ENCODE assay signal across 40 cellular contexts in the genomic region with DNA sequence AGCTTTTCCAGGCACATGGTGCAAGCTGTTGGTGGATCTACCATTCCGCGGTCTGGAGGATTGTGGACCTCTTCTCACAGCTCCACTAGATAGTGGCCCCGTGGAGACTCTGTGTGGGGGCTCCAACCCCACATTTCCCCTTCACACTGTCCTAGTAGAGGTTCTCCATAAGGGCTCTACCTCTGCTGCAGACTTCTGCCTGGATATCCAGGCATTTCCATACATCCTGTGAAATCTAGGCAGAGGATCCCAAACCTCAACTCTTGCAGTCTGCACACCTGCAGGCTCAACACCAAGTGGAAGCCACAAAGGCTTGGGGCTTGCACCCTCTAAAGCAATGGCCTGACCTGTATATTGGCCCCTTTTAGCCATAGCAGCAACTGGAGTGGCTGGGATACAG.
"Had no signal": no experiment of that assay in that cellular context is flagged by ENCODE, and none has a peak within 500 bp of the region (broad histone marks: within the 10 kb centered on the region; RNA-seq: fewer than 3 reads in every experiment).

No MANE protein-coding gene starts in this region.

- H3K9me3 Mint-ChIP-seq: activated naive CD4-positive, alpha-beta T cell treated with anti-CD3 and anti-CD28 coated beads for 36 hours; activated naive CD4-positive, alpha-beta T cell treated with anti-CD3 and anti-CD28 coated beads, Interleukin-2, amount 10 ng/mL, durations not matched to agents 7 days and 5 days; activated naive CD4-positive, alpha-beta T cell treated with anti-CD3 and anti-CD28 coated beads, Interleukin-2, amount 50 U/mL, for 24 hours; activated naive CD8-positive, alpha-beta T cell treated with anti-CD3 and anti-CD28 coated beads for 36 hours; activated naive CD8-positive, alpha-beta T cell treated with anti-CD3 and anti-CD28 coated beads, Interleukin-2, amount 10 ng/mL, durations not matched to agents 7 days and 5 days; activated naive CD8-positive, alpha-beta T cell treated with anti-CD3 and anti-CD28 coated beads, Interleukin-2, amount 50 U/mL, for 24 hours; activated T-cell treated with anti-CD3 and anti-CD28 coated beads, Interleukin-2, amount 50 U/mL, for 24 hours; activated T-cell treated with anti-CD3 and anti-CD28 coated beads, Interleukin-2, amount 50 U/mL, for 4 hours; activated T-helper 17 cell treated with anti-CD3 and anti-CD28 coated beads, Interleukin-2, amount 50 U/mL, for 72 hours had no signal

- H3K4me3 Mint-ChIP-seq: activated naive CD4-positive, alpha-beta T cell treated with anti-CD3 and anti-CD28 coated beads for 36 hours; activated naive CD4-positive, alpha-beta T cell treated with anti-CD3 and anti-CD28 coated beads, Interleukin-2, amount 10 ng/mL, durations not matched to agents 7 days and 5 days; activated naive CD4-positive, alpha-beta T cell treated with anti-CD3 and anti-CD28 coated beads, Interleukin-2, amount 50 U/mL, for 24 hours; activated naive CD8-positive, alpha-beta T cell; activated naive CD8-positive, alpha-beta T cell treated with anti-CD3 and anti-CD28 coated beads for 36 hours; activated naive CD8-positive, alpha-beta T cell treated with anti-CD3 and anti-CD28 coated beads, Interleukin-2, amount 10 ng/mL, durations not matched to agents 7 days and 5 days; activated naive CD8-positive, alpha-beta T cell treated with anti-CD3 and anti-CD28 coated beads, Interleukin-2, amount 50 U/mL, for 24 hours; activated T-cell treated with anti-CD3 and anti-CD28 coated beads, Interleukin-2, amount 50 U/mL, for 24 hours; activated T-cell treated with anti-CD3 and anti-CD28 coated beads, Interleukin-2, amount 50 U/mL, for 4 hours; activated T-cell treated with anti-CD3 and anti-CD28 coated beads, Interleukin-2, amount 50 U/mL, for 72 hours; activated T-helper 1 cell treated with anti-CD3 and anti-CD28 coated beads, Interleukin-12 subunit alpha, Interleukin-12 subunit beta, Interleukin-2, Interleukin-4 antibody, amounts not matched to agents 30 ng/mL and 10 ng/mL and 1 ng/mL, durations not matched to agents 14 hours and 24 hours and 36 hours; activated T-helper 17 cell treated with anti-CD3 and anti-CD28 coated beads, Interleukin-2, amount 50 U/mL, for 72 hours; brain; central memory CD8-positive, alpha-beta T cell had no signal

- H3K9me3 ChIP-seq: adrenal gland had no signal

- H3K4me3 ChIP-seq: adrenal gland, ascending aorta, body of pancreas, breast epithelium, cardiac muscle cell had no signal

- ATAC-seq: activated naive CD4-positive, alpha-beta T cell treated with anti-CD3 and anti-CD28 coated beads, Interleukin-2, amount 50 U/mL, for 72 hours; activated naive CD8-positive, alpha-beta T cell treated with anti-CD3 and anti-CD28 coated beads, Interleukin-2, amount 50 U/mL, for 24 hours; activated T-cell treated with anti-CD3 and anti-CD28 coated beads, Interleukin-2, amount 50 U/mL, for 4 hours; activated T-cell treated with anti-CD3 and anti-CD28 coated beads, Interleukin-2, amount 50 U/mL, for 72 hours; activated T-helper 17 cell treated with anti-CD3 and anti-CD28 coated beads, Interleukin-2, amount 50 U/mL, for 72 hours; body of pancreas had no signal

- FAIRE-seq: astrocyte, bronchial epithelial cell had no signal

- H3K36me3 ChIP-seq: adrenal gland, ascending aorta, brain microvascular endothelial cell, breast epithelium, cardiac muscle cell had no signal

- DNase-seq: activated effector memory CD4-positive, alpha-beta T cell treated with anti-CD3 and anti-CD28 coated beads, Interleukin-2, amount 50 U/mL, for 16 hours; activated effector memory CD4-positive, alpha-beta T cell treated with Interleukin-2 at 50 U/mL for 16 hours; activated gamma-delta T cell; activated gamma-delta T cell treated with Interleukin-2 at 50 U/mL for 16 hours; activated naive CD4-positive, alpha-beta T cell; activated naive CD4-positive, alpha-beta T cell treated with anti-CD3 and anti-CD28 coated beads for 36 hours; activated naive CD4-positive, alpha-beta T cell treated with anti-CD3 and anti-CD28 coated beads, Interleukin-2, amount 10 ng/mL, durations not matched to agents 7 days and 5 days; activated naive CD4-positive, alpha-beta T cell treated with anti-CD3 and anti-CD28 coated beads, Interleukin-2, amount 50 U/mL, for 16 hours; activated naive CD4-positive, alpha-beta T cell treated with Interleukin-2 at 50 U/mL for 16 hours; activated naive CD8-positive, alpha-beta T cell treated with anti-CD3 and anti-CD28 coated beads for 36 hours; activated naive CD8-positive, alpha-beta T cell treated with anti-CD3 and anti-CD28 coated beads, Interleukin-2, amount 10 ng/mL, durations not matched to agents 7 days and 5 days; activated naive CD8-positive, alpha-beta T cell treated with anti-CD3 and anti-CD28 coated beads, Interleukin-2, amount 50 U/mL, for 24 hours; activated T-cell treated with anti-CD3 and anti-CD28 coated beads, Interleukin-2, amount 50 U/mL, for 1 hour; activated T-cell treated with anti-CD3 and anti-CD28 coated beads, Interleukin-2, amount 50 U/mL, for 24 hours; activated T-cell treated with anti-CD3 and anti-CD28 coated beads, Interleukin-2, amount 50 U/mL, for 4 hours; activated T-cell treated with anti-CD3 and anti-CD28 coated beads, Interleukin-2, amount 50 U/mL, for 48 hours; activated T-cell treated with anti-CD3 and anti-CD28 coated beads, Interleukin-2, amount 50 U/mL, for 72 hours; adrenal gland; amniotic stem cell; amygdala; anterior cingulate cortex; aorta; body of pancreas; brain microvascular endothelial cell; caudate nucleus; central memory CD4-positive, alpha-beta T cell; cerebellar nuclear complex had no signal

- H3K4me1 ChIP-seq: adrenal gland, ascending aorta, body of pancreas, breast epithelium had no signal

- H3K36me3 Mint-ChIP-seq: activated naive CD4-positive, alpha-beta T cell treated with anti-CD3 and anti-CD28 coated beads, Interleukin-2, amount 10 ng/mL, durations not matched to agents 7 days and 5 days; activated naive CD4-positive, alpha-beta T cell treated with anti-CD3 and anti-CD28 coated beads, Interleukin-2, amount 50 U/mL, for 24 hours; activated naive CD4-positive, alpha-beta T cell treated with anti-CD3 and anti-CD28 coated beads, Interleukin-2, amount 50 U/mL, for 72 hours; activated naive CD8-positive, alpha-beta T cell; activated naive CD8-positive, alpha-beta T cell treated with anti-CD3 and anti-CD28 coated beads for 36 hours; activated naive CD8-positive, alpha-beta T cell treated with anti-CD3 and anti-CD28 coated beads, Interleukin-2, amount 10 ng/mL, durations not matched to agents 7 days and 5 days had no signal

- H3K27me3 Mint-ChIP-seq: activated naive CD4-positive, alpha-beta T cell treated with anti-CD3 and anti-CD28 coated beads, Interleukin-2, amount 10 ng/mL, durations not matched to agents 7 days and 5 days; activated naive CD4-positive, alpha-beta T cell treated with anti-CD3 and anti-CD28 coated beads, Interleukin-2, amount 50 U/mL, for 24 hours; activated naive CD8-positive, alpha-beta T cell; activated naive CD8-positive, alpha-beta T cell treated with anti-CD3 and anti-CD28 coated beads, Interleukin-2, amount 10 ng/mL, durations not matched to agents 7 days and 5 days; activated naive CD8-positive, alpha-beta T cell treated with anti-CD3 and anti-CD28 coated beads, Interleukin-2, amount 50 U/mL, for 24 hours; activated T-cell treated with anti-CD3 and anti-CD28 coated beads, Interleukin-2, amount 50 U/mL, for 24 hours; brain; central memory CD8-positive, alpha-beta T cell had no signal

- H3K4me1 Mint-ChIP-seq: activated naive CD4-positive, alpha-beta T cell treated with anti-CD3 and anti-CD28 coated beads, Interleukin-2, amount 10 ng/mL, durations not matched to agents 7 days and 5 days; activated naive CD4-positive, alpha-beta T cell treated with anti-CD3 and anti-CD28 coated beads, Interleukin-2, amount 50 U/mL, for 24 hours; activated naive CD8-positive, alpha-beta T cell treated with anti-CD3 and anti-CD28 coated beads for 36 hours; activated naive CD8-positive, alpha-beta T cell treated with anti-CD3 and anti-CD28 coated beads, Interleukin-2, amount 10 ng/mL, durations not matched to agents 7 days and 5 days; activated naive CD8-positive, alpha-beta T cell treated with anti-CD3 and anti-CD28 coated beads, Interleukin-2, amount 50 U/mL, for 24 hours; activated T-helper 17 cell treated with anti-CD3 and anti-CD28 coated beads, Interleukin-2, amount 50 U/mL, for 72 hours; brain; central memory CD8-positive, alpha-beta T cell had no signal

- H3K27me3 ChIP-seq: adrenal gland, ascending aorta, body of pancreas, brain microvascular endothelial cell, breast epithelium, cardiac muscle cell had no signal

- H3K27ac Mint-ChIP-seq: activated naive CD4-positive, alpha-beta T cell treated with anti-CD3 and anti-CD28 coated beads for 36 hours; activated naive CD4-positive, alpha-beta T cell treated with anti-CD3 and anti-CD28 coated beads, Interleukin-2, amount 10 ng/mL, durations not matched to agents 7 days and 5 days; activated naive CD4-positive, alpha-beta T cell treated with anti-CD3 and anti-CD28 coated beads, Interleukin-2, amount 50 U/mL, for 24 hours; activated naive CD4-positive, alpha-beta T cell treated with anti-CD3 and anti-CD28 coated beads, Interleukin-2, amount 50 U/mL, for 72 hours; activated naive CD8-positive, alpha-beta T cell; activated naive CD8-positive, alpha-beta T cell treated with anti-CD3 and anti-CD28 coated beads for 36 hours; activated naive CD8-positive, alpha-beta T cell treated with anti-CD3 and anti-CD28 coated beads, Interleukin-2, amount 10 ng/mL, durations not matched to agents 7 days and 5 days; activated naive CD8-positive, alpha-beta T cell treated with anti-CD3 and anti-CD28 coated beads, Interleukin-2, amount 50 U/mL, for 24 hours; activated T-cell treated with anti-CD3 and anti-CD28 coated beads, Interleukin-2, amount 50 U/mL, for 24 hours; activated T-cell treated with anti-CD3 and anti-CD28 coated beads, Interleukin-2, amount 50 U/mL, for 72 hours; activated T-helper 1 cell treated with anti-CD3 and anti-CD28 coated beads, Interleukin-12 subunit alpha, Interleukin-12 subunit beta, Interleukin-2, Interleukin-4 antibody, amounts not matched to agents 30 ng/mL and 10 ng/mL and 1 ng/mL, durations not matched to agents 14 hours and 24 hours and 36 hours; activated T-helper 17 cell treated with anti-CD3 and anti-CD28 coated beads, Interleukin-2, amount 50 U/mL, for 72 hours; activated T-helper 2 cell treated with anti-CD3 and anti-CD28 coated beads, Interferon-gamma antibody, Interleukin-2, Interleukin-4, amounts not matched to agents 10 μg/mL and 5 μg/mL and 100 μg/mL, durations not matched to agents 14 hours and 24 hours and 36 hours; brain had no signal

- H3K27ac ChIP-seq: adrenal gland, ascending aorta, body of pancreas, brain microvascular endothelial cell, breast epithelium, cardiac muscle cell had no signal
